In genomic region chr6:151443911-151444621, GRCh38 we compare ENCODE assay signal across 27 cellular contexts. TPM values are rescaled to one million over a fixed set of nuclear protein-coding genes. Genes with fewer than 3 reads are reported as not detected.
DNase-seq lines count a peak whose midpoint lies in the region; ATAC-seq, FAIRE-seq and TF ChIP-seq lines count a peak whose summit lies in the region.
"Had no signal": no experiment of that assay in that cellular context is flagged by ENCODE, and none has a peak within 500 bp of the region (broad histone marks: within the 10 kb centered on the region; RNA-seq: fewer than 3 reads in every experiment).

No MANE protein-coding gene starts in this region.

- POLR2A ChIA-PET in activated CD4-positive, alpha-beta T cell treated with anti-CD3 and anti-CD28 coated beads for 36 hours (lab: Charles Lee), result no interaction called here

- H3K9me3 Mint-ChIP-seq in activated CD4-positive, alpha-beta T cell treated with anti-CD3 and anti-CD28 coated beads for 36 hours (ENCODE audit: low read depth), result no peaks in the 10 kb centered on the region
- H3K9me3 Mint-ChIP-seq in activated CD4-positive, alpha-beta T cell treated with anti-CD3 and anti-CD28 coated beads, Interleukin-2, amount 10 ng/mL, durations not matched to agents 24 days and 14 days, result no peaks in the 10 kb centered on the region
- H3K9me3 Mint-ChIP-seq: activated T-helper 2 cell treated with anti-CD3 and anti-CD28 coated beads, Interferon-gamma antibody, Interleukin-2, Interleukin-4, amounts not matched to agents 10 μg/mL and 5 μg/mL and 100 μg/mL, durations not matched to agents 14 hours and 24 hours and 36 hours; CD8-positive, alpha-beta memory T cell; effector memory CD8-positive, alpha-beta T cell; H9; memory B cell had no signal

- H3K27me3 ChIP-seq in ascending aorta (no peaks in the 10 kb centered on the region), smooth muscle cell (ENCODE audit: low read depth) (no peaks in the 10 kb centered on the region)
- H3K27me3 ChIP-seq: colonic mucosa had no signal

- peak; percentile 25 for FAIRE-seq in D721Med (lab: Jason Lieb, UNC)

- DNase-seq in D721Med (ENCODE audit: insufficient read length, low spot score), result no peak
- DNase-seq in ascending aorta (ENCODE audit: low spot score in 2 of 2), result no peak
- DNase-seq in kidney tubule cell (ENCODE audit: low spot score), result peak; percentile 26
- no peak for DNase-seq in smooth muscle cell (lab: John Stamatoyannopoulos, UW; ENCODE audit: unreplicated experiment)
- DNase-seq in activated CD4-positive, alpha-beta T cell treated with anti-CD3 and anti-CD28 coated beads for 36 hours, result no peak
- no peak for DNase-seq in T-helper 2 cell
- no peak for DNase-seq in activated CD4-positive, alpha-beta T cell treated with anti-CD3 and anti-CD28 coated beads, Interleukin-2, amount 10 ng/mL, durations not matched to agents 24 days and 14 days
- DNase-seq: activated CD4-positive, CD25-positive, alpha-beta regulatory T cell treated with anti-CD3 and anti-CD28 coated beads, Interleukin-2, amount 50 U/mL, for 72 hours; activated CD8-positive, alpha-beta T cell treated with anti-CD3 and anti-CD28 coated beads, Interleukin-2, amount 10 ng/mL, durations not matched to agents 7 days and 5 days; activated naive CD4-positive, alpha-beta T cell treated with anti-CD3 and anti-CD28 coated beads, Interleukin-2, amount 50 U/mL, for 16 hours; CD8-positive, alpha-beta memory T cell; colonic mucosa; DMS 273 treated with DMSO at 0.1 percent for 48 hours; effector memory CD8-positive, alpha-beta T cell; EL; H9; MV-4-11; NCI-H1436 treated with DMSO at 0.1 percent for 48 hours; NCI-H226; posterior cingulate gyrus; stimulated activated CD4-positive, alpha-beta T cell treated with anti-CD3 and anti-CD28 coated beads, Interleukin-4, amount 100 ng/mL, for 24 hours; T-helper 17 cell had no signal

- H3K9me3 ChIP-seq in ascending aorta (no peaks in the 10 kb centered on the region), smooth muscle cell (replicated peaks; ENCODE audit: low read depth) (no peaks in the 10 kb centered on the region)
- H3K9me3 ChIP-seq: colonic mucosa had no signal

- peaks cover 28% of the 10 kb centered on the region for H3K4me1 Mint-ChIP-seq in activated CD4-positive, alpha-beta T cell treated with anti-CD3 and anti-CD28 coated beads for 36 hours
- H3K4me1 Mint-ChIP-seq in activated CD4-positive, alpha-beta T cell treated with anti-CD3 and anti-CD28 coated beads, Interleukin-2, amount 10 ng/mL, durations not matched to agents 24 days and 14 days, result peaks cover 20% of the 10 kb centered on the region

- H3K4me3 Mint-ChIP-seq in activated CD4-positive, alpha-beta T cell treated with anti-CD3 and anti-CD28 coated beads for 36 hours, result no peak overlapping the region
- no peak overlapping the region for H3K4me3 Mint-ChIP-seq in activated CD4-positive, alpha-beta T cell treated with anti-CD3 and anti-CD28 coated beads, Interleukin-2, amount 10 ng/mL, durations not matched to agents 24 days and 14 days
- H3K4me3 Mint-ChIP-seq: activated CD8-positive, alpha-beta T cell treated with anti-CD3 and anti-CD28 coated beads, Interleukin-2, amount 10 ng/mL, durations not matched to agents 7 days and 5 days; CD8-positive, alpha-beta memory T cell; effector memory CD8-positive, alpha-beta T cell; H9; memory B cell; T-helper 17 cell had no signal

- H3K4me2 ChIP-seq in smooth muscle cell, result no peak overlapping the region

- intact Hi-C loops in ascending aorta (cut with DNase I), result no loop called here
- intact Hi-C loops in activated CD4-positive, alpha-beta T cell treated with anti-CD3 and anti-CD28 coated beads for 36 hours (cut with DNase I, micrococcal nuclease), result loop anchor here in 1 of 2 experiments (5.0 kb wide), 1 partner anchor 33 kb away; no protein-coding TSS in a partner anchor
- intact Hi-C loops in activated CD4-positive, alpha-beta T cell treated with anti-CD3 and anti-CD28 coated beads, Interleukin-2, amount 10 ng/mL, durations not matched to agents 24 days and 14 days (cut with micrococcal nuclease), result no loop called here

- no peak overlapping the region for H3K9ac ChIP-seq in smooth muscle cell (ENCODE audit: low read depth)

- no peak overlapping the region for H3K4me3 ChIP-seq in ascending aorta
- no peak overlapping the region for H3K4me3 ChIP-seq in smooth muscle cell
- H3K4me3 ChIP-seq: colonic mucosa had no signal

- no peak overlapping the region for H3K27ac Mint-ChIP-seq in activated CD4-positive, alpha-beta T cell treated with anti-CD3 and anti-CD28 coated beads for 36 hours
- no peak overlapping the region for H3K27ac Mint-ChIP-seq in activated CD4-positive, alpha-beta T cell treated with anti-CD3 and anti-CD28 coated beads, Interleukin-2, amount 10 ng/mL, durations not matched to agents 24 days and 14 days
- H3K27ac Mint-ChIP-seq: activated CD8-positive, alpha-beta T cell treated with anti-CD3 and anti-CD28 coated beads, Interleukin-2, amount 10 ng/mL, durations not matched to agents 7 days and 5 days; activated T-helper 2 cell treated with anti-CD3 and anti-CD28 coated beads, Interferon-gamma antibody, Interleukin-2, Interleukin-4, amounts not matched to agents 10 μg/mL and 5 μg/mL and 100 μg/mL, durations not matched to agents 14 hours and 24 hours and 36 hours; effector memory CD8-positive, alpha-beta T cell; memory B cell; T-helper 17 cell had no signal

- WGBS in smooth muscle cell (ENCODE audit: low lambda C conversion rate), result 73% methylated on average over 4 of the region's 4 CpGs

- H3K4me1 ChIP-seq in ascending aorta (peaks cover 8 to 37% of the 10 kb centered on the region in 2 donors), smooth muscle cell (ENCODE audit: low read depth) (peaks cover 3% of the 10 kb centered on the region)
- H3K4me1 ChIP-seq: colonic mucosa had no signal

- no peaks in the 10 kb centered on the region for H4K20me1 ChIP-seq in smooth muscle cell (ENCODE audit: low read depth)

- no peak for ATAC-seq in activated CD4-positive, alpha-beta T cell treated with anti-CD3 and anti-CD28 coated beads for 36 hours
- ATAC-seq: activated CD8-positive, alpha-beta T cell treated with anti-CD3 and anti-CD28 coated beads, Interleukin-2, amount 10 ng/mL, durations not matched to agents 7 days and 5 days; effector memory CD8-positive, alpha-beta T cell; left lobe of liver; Right ventricle myocardium inferior; SK-N-SH treated with all-trans-retinoic acid at 6 μM for 48 hours; T-helper 17 cell had no signal

- CTCF ChIA-PET in activated CD4-positive, alpha-beta T cell treated with anti-CD3 and anti-CD28 coated beads for 36 hours (lab: Charles Lee), result no interaction called here

- H3K27ac ChIP-seq in ascending aorta (peak overlapping the region; percentile 49 to 90), smooth muscle cell (ENCODE audit: low read depth) (peak overlapping the region; percentile 23)
- H3K27ac ChIP-seq: colonic mucosa had no signal

- H3K36me3 Mint-ChIP-seq in activated CD4-positive, alpha-beta T cell treated with anti-CD3 and anti-CD28 coated beads for 36 hours (ENCODE audit: low read depth), result peaks cover 10% of the 10 kb centered on the region
- peaks cover 10% of the 10 kb centered on the region for H3K36me3 Mint-ChIP-seq in activated CD4-positive, alpha-beta T cell treated with anti-CD3 and anti-CD28 coated beads, Interleukin-2, amount 10 ng/mL, durations not matched to agents 24 days and 14 days (ENCODE audit: low read depth)

- TF ChIP-seq CTCF in D721Med (IDR thresholded peaks at IDR 0.05; ENCODE audit: insufficient read depth, missing control alignments) (no peak), ascending aorta (IDR thresholded peaks at IDR 0.05) (no peak), smooth muscle cell (IDR thresholded peaks at IDR 0.05; ENCODE audit: borderline replicate concordance, insufficient read depth, poor library complexity, severe bottlenecking) (no peak)

- H3F3A ChIP-seq in smooth muscle cell (ENCODE audit: low read depth), result peaks cover 14% of the 10 kb centered on the region

- no peak overlapping the region for H2AFZ ChIP-seq in smooth muscle cell (ENCODE audit: low read depth)

- H3K79me2 ChIP-seq in smooth muscle cell (ENCODE audit: low read depth), result peaks cover 38% of the 10 kb centered on the region

- no peaks in the 10 kb centered on the region for H3K36me3 ChIP-seq in ascending aorta
- H3K36me3 ChIP-seq in smooth muscle cell (ENCODE audit: low read depth), result no peaks in the 10 kb centered on the region
- H3K36me3 ChIP-seq: colonic mucosa had no signal

- no peaks in the 10 kb centered on the region for H3K27me3 Mint-ChIP-seq in activated CD4-positive, alpha-beta T cell treated with anti-CD3 and anti-CD28 coated beads for 36 hours
- no peaks in the 10 kb centered on the region for H3K27me3 Mint-ChIP-seq in activated CD4-positive, alpha-beta T cell treated with anti-CD3 and anti-CD28 coated beads, Interleukin-2, amount 10 ng/mL, durations not matched to agents 24 days and 14 days
- H3K27me3 Mint-ChIP-seq: CD8-positive, alpha-beta memory T cell; effector memory CD8-positive, alpha-beta T cell; memory B cell; T-helper 17 cell had no signal

RNA-seq across cellular contexts. Expression of gene RMND1, which starts 7.9 kb away (rescaled TPM):
- total RNA-seq in ascending aorta, result 3.8 TPM
- 22.0 and 27.9 TPM in 2 replicates for total RNA-seq in smooth muscle cell
- polyA plus RNA-seq in smooth muscle cell, result 13.0 and 16.2 TPM in 2 replicates
- 10 to 100 TPM; 20.8 to 21.5 TPM for total RNA-seq in activated CD4-positive, alpha-beta T cell treated with anti-CD3 and anti-CD28 coated beads for 36 hours
- total RNA-seq in activated CD4-positive, alpha-beta T cell treated with anti-CD3 and anti-CD28 coated beads, Interleukin-2, amount 10 ng/mL, durations not matched to agents 24 days and 14 days, result 22.2 and 22.9 TPM in 2 replicates

RNA-seq across cellular contexts. Expression of gene CCDC170, which starts 49.8 kb away (rescaled TPM):
- not detected for total RNA-seq in ascending aorta
- total RNA-seq in smooth muscle cell, result 0.45 and 0.63 TPM in 2 replicates
- 0.05 and 0.27 TPM in 2 replicates for polyA plus RNA-seq in smooth muscle cell
- not detected for total RNA-seq in activated CD4-positive, alpha-beta T cell treated with anti-CD3 and anti-CD28 coated beads for 36 hours
- total RNA-seq in activated CD4-positive, alpha-beta T cell treated with anti-CD3 and anti-CD28 coated beads, Interleukin-2, amount 10 ng/mL, durations not matched to agents 24 days and 14 days, result not detected in 2 replicates
- total RNA-seq: activated CD8-positive, alpha-beta T cell treated with anti-CD3 and anti-CD28 coated beads, Interleukin-2, amount 10 ng/mL, durations not matched to agents 7 days and 5 days; activated T-helper 2 cell treated with anti-CD3 and anti-CD28 coated beads, Interferon-gamma antibody, Interleukin-2, Interleukin-4, amounts not matched to agents 10 μg/mL and 5 μg/mL and 100 μg/mL, durations not matched to agents 14 hours and 24 hours and 36 hours; CD8-positive, alpha-beta memory T cell; T-helper 17 cell had no signal
- polyA plus RNA-seq: CD8-positive, alpha-beta memory T cell had no signal

RNA-seq across cellular contexts. Expression of gene ZBTB2, which starts 52.7 kb away (rescaled TPM):
- total RNA-seq in ascending aorta (9.9 TPM), smooth muscle cell (10.7 and 15.1 TPM in 2 replicates)
- polyA plus RNA-seq in smooth muscle cell, result 4.1 and 7.1 TPM in 2 replicates
- total RNA-seq in activated CD4-positive, alpha-beta T cell treated with anti-CD3 and anti-CD28 coated beads for 36 hours, result 10 to 100 TPM; 17.1 to 19.3 TPM
- 21.4 and 22.2 TPM in 2 replicates for total RNA-seq in activated CD4-positive, alpha-beta T cell treated with anti-CD3 and anti-CD28 coated beads, Interleukin-2, amount 10 ng/mL, durations not matched to agents 24 days and 14 days
